Comparison of ENCODE assay signal across 10 cellular contexts in genomic region chr9:88198346-88198807, GRCh38.
A peak's percentile ranks its signal among the peaks of the same experiment; 100 is the strongest.
DNase-seq lines count a peak whose midpoint lies in the region; ATAC-seq, FAIRE-seq and TF ChIP-seq lines count a peak whose summit lies in the region.
"Had no signal": no experiment of that assay in that cellular context is flagged by ENCODE, and none has a peak within 500 bp of the region (broad histone marks: within the 10 kb centered on the region; RNA-seq: fewer than 3 reads in every experiment).

No MANE protein-coding gene starts in this region.

- peak overlapping the region in 1 of 2 donors; percentile 47 for H3K9ac ChIP-seq in mucosa of rectum (ENCODE audit: low read depth in 1 of 2, low read length in 2 of 2)
- H3K9ac ChIP-seq: BLaER1 treated with 17β-estradiol and CSF1 and Interleukin-3, amounts not matched to agents 10 nM and 100 nM had no signal

- H3K4me1 Mint-ChIP-seq in MCF 10A (ENCODE audit: insufficient read depth, unreplicated experiment): peaks cover 15% of the 10 kb centered on the region

- TF ChIP-seq POLR2A in A549 (IDR thresholded peaks at IDR 0.05; ENCODE audit: low read length): no peak

- no peak for TF ChIP-seq CTCF in A549 (IDR thresholded peaks at IDR 0.05)
- TF ChIP-seq CTCF in MCF 10A (IDR thresholded peaks at IDR 0.05; ENCODE audit: unreplicated experiment): no peak

- intact Hi-C loops in MCF 10A (cut with micrococcal nuclease): loop anchor here (2.0 kb wide), 1 partner anchor 190 kb away; the partner anchor contains the start of gene SPIN1

- H3K27me3 ChIP-seq in mucosa of rectum (ENCODE audit: control insufficient read depth in 2 of 2, insufficient read depth in 2 of 2, low read length in 2 of 2): no peaks in the 10 kb centered on the region
- H3K27me3 ChIP-seq: BLaER1 treated with 17β-estradiol and CSF1 and Interleukin-3, amounts not matched to agents 10 nM and 100 nM had no signal

- TF ChIP-seq EP300 in A549 (IDR thresholded peaks at IDR 0.05): no peak

- CTCF ChIA-PET in A549 (lab: Yijun Ruan, JAX) (no interaction called here), MCF 10A (lab: Yijun Ruan, JAX) (interaction anchor here (0.7 to 1.0 kb wide), 2 partner anchors 122 to 549 kb away, joined by 3 to 4 read pairs; no protein-coding TSS in a partner anchor)

- DNase-seq in A549 (ENCODE audit: low read depth in 1 of 2, low spot score in 1 of 2) (peak; percentile 17 to 46), LoVo (ENCODE audit: low spot score) (peak; percentile 20), MCF 10A (ENCODE audit: unreplicated experiment) (peak; percentile 49), germinal center (ENCODE audit: low spot score) (no peak), NCI-H1930 (lab: John Stamatoyannopoulos, UW) (no peak)
- no peak for DNase-seq in activated CD8-positive, alpha-beta memory T cell treated with anti-CD3 and anti-CD28 coated beads, Interleukin-2, amount 50 U/mL, for 4 hours
- DNase-seq in stimulated activated naive CD4-positive, alpha-beta T cell (lab: John Stamatoyannopoulos, UW): no peak
- DNase-seq: NCI-H510A treated with DMSO at 0.1 percent for 48 hours had no signal

- H3K4me3 Mint-ChIP-seq in MCF 10A (ENCODE audit: unreplicated experiment): peak overlapping the region; percentile 70

- H3K36me3 ChIP-seq in mucosa of rectum (ENCODE audit: control insufficient read depth in 2 of 2, insufficient read depth in 2 of 2, low read length in 2 of 2): no peaks in the 10 kb centered on the region
- H3K36me3 ChIP-seq: BLaER1 treated with 17β-estradiol and CSF1 and Interleukin-3, amounts not matched to agents 10 nM and 100 nM had no signal

- H3K4me1 ChIP-seq in A549 (peaks cover 32% of the 10 kb centered on the region), mucosa of rectum (ENCODE audit: control insufficient read depth in 2 of 2, insufficient read depth in 2 of 2, low read length in 2 of 2) (peaks cover 0 to 2% of the 10 kb centered on the region in 2 donors)

- H3K9me3 ChIP-seq in A549 (no peaks in the 10 kb centered on the region), mucosa of rectum (ENCODE audit: control insufficient read depth in 2 of 2, low read length in 2 of 2) (no peaks in the 10 kb centered on the region)
- H3K9me3 ChIP-seq: BLaER1 treated with 17β-estradiol and CSF1 and Interleukin-3, amounts not matched to agents 10 nM and 100 nM had no signal

- no peak for FAIRE-seq in A549 (lab: Jason Lieb, UNC)

- peak; percentile 47 to 62; a peak in 3 of 6 replicates for ATAC-seq in A549

- peak overlapping the region; percentile 71 to 78 for H3K27ac ChIP-seq in A549
- no peak overlapping the region for H3K27ac ChIP-seq in mucosa of rectum (ENCODE audit: low read depth in 2 of 2, low read length in 2 of 2)

- POLR2A ChIA-PET in A549 (lab: Yijun Ruan, JAX): no interaction called here
- POLR2A ChIA-PET in MCF 10A (lab: Yijun Ruan, JAX): interaction anchor here (0.7 to 2.1 kb wide), 5 partner anchors 13 to 157 kb away, joined by 3 to 7 read pairs (median 4); no protein-coding TSS in a partner anchor

- H3K27me3 Mint-ChIP-seq in MCF 10A (ENCODE audit: insufficient read depth, unreplicated experiment): no peaks in the 10 kb centered on the region

- peak overlapping the region; percentile 18 for H3K4me3 ChIP-seq in A549
- peak overlapping the region; percentile 58 to 59 for H3K4me3 ChIP-seq in mucosa of rectum (ENCODE audit: low read length in 2 of 2)
- H3K4me3 ChIP-seq: BLaER1 treated with 17β-estradiol and CSF1 and Interleukin-3, amounts not matched to agents 10 nM and 100 nM had no signal

- 9% methylated on average over 7 of the region's 7 CpGs for WGBS in A549 (ENCODE audit: missing lambda C conversion rate)

- no peaks in the 10 kb centered on the region for H3K9me3 Mint-ChIP-seq in MCF 10A (ENCODE audit: unreplicated experiment)

- BruUV-seq in MCF 10A (replicated peaks; lab: Mats Ljungman, UMichigan): no TSS peak

- H3K4me2 ChIP-seq in A549: peak overlapping the region; percentile 77

- no peak for TF ChIP-seq RAD21 in A549 (conservative IDR thresholded peaks at IDR 0.05 in 1 of 2, IDR thresholded peaks at IDR 0.05 in 1 of 2)

- H3K27ac Mint-ChIP-seq in MCF 10A (ENCODE audit: low read depth, unreplicated experiment): peak overlapping the region; percentile 73

- no peaks in the 10 kb centered on the region for H3K36me3 Mint-ChIP-seq in MCF 10A (ENCODE audit: insufficient read depth, unreplicated experiment)

TF ChIP-seq in A549, 52 proteins besides CTCF, POLR2A, EP300 and RAD21:
- TF ChIP-seq TFCP2L1 (CRISPR knock-in tag; IDR thresholded peaks at IDR 0.05): no peak
- peak; percentile 74 for TF ChIP-seq MAX (IDR thresholded peaks at IDR 0.05)
- TF ChIP-seq POLR2AphosphoS2 (conservative IDR thresholded peaks at IDR 0.05; ENCODE audit: low read length): no peak
- no peak for TF ChIP-seq RFX5 (IDR thresholded peaks at IDR 0.05)
- TF ChIP-seq CHD2 (IDR thresholded peaks at IDR 0.05; ENCODE audit: low read length, partially characterized antibody): no peak
- TF ChIP-seq SMC3 (IDR thresholded peaks at IDR 0.05): no peak
- TF ChIP-seq USF2 (IDR thresholded peaks at IDR 0.05): peak; percentile 77
- TF ChIP-seq CBX2 (IDR thresholded peaks at IDR 0.05; ENCODE audit: borderline replicate concordance, low read depth): no peak
- TF ChIP-seq NPAS2 (CRISPR knock-in tag; IDR thresholded peaks at IDR 0.05; ENCODE audit: borderline replicate concordance): 0 out of 2 replicates have a peak, but pooled peaks have one; percentile 18
- peak; percentile 87 for TF ChIP-seq E2F6 (IDR thresholded peaks at IDR 0.05; ENCODE audit: borderline replicate concordance, low read depth)
- TF ChIP-seq TP53 (CRISPR knock-in tag; IDR thresholded peaks at IDR 0.05): no peak
- TF ChIP-seq CEBPB (IDR thresholded peaks at IDR 0.05): peak in 1 of 2 experiments; percentile 51; a peak in 1 of 4 replicates
- 0 out of 2 replicates have a peak, but pooled peaks have one; percentile 14 for TF ChIP-seq BHLHE40 (IDR thresholded peaks at IDR 0.05; ENCODE audit: low read depth, low read length)

Comparison
In these comparisons a context has a peak if more than half of its experiments do, and no peak if none do; other contexts are left out.
1. DNase-seq: peak in A549 (2 of 2), LoVo (single experiment) and MCF 10A (single experiment); none in germinal center (single experiment), NCI-H1930 (0 of 2), activated CD8-positive, alpha-beta memory T cell treated with anti-CD3 and anti-CD28 coated beads, Interleukin-2, amount 50 U/mL, for 4 hours (single experiment) and stimulated activated naive CD4-positive, alpha-beta T cell (0 of 6).
2. H3K27ac ChIP-seq: peak in A549 (2 of 2); none in mucosa of rectum (0 of 2).